Comparison of ENCODE assay signal across 4 cellular contexts in genomic region chr7:33797512-33797911, GRCh38.
DNase-seq lines count a peak whose midpoint lies in the region; ATAC-seq, FAIRE-seq and TF ChIP-seq lines count a peak whose summit lies in the region.
"Not testable (repeated sequence)": the region's sequence is repeated elsewhere in the genome, so short reads cannot be mapped to it uniquely, and the experiment has no call there.

No MANE protein-coding gene starts in this region.

- H2BK120ac ChIP-seq in IMR-90 (ENCODE audit: low read depth, low read length): not testable (repeated sequence)

- not testable (repeated sequence) for H3K4me1 ChIP-seq in IMR-90 (ENCODE audit: control insufficient read depth, insufficient read depth, low read length); K562 (replicated peaks in 1 of 2; ENCODE audit: control insufficient read depth in 2 of 2, insufficient read depth in 2 of 2, low read length in 2 of 2); esophagus muscularis mucosa; HepG2 (ENCODE audit: insufficient read depth, low read length)

- CTCF ChIA-PET in IMR-90 (lab: Yijun Ruan, JAX); K562 (lab: Yijun Ruan, JAX; ENCODE audit: low intra/inter-chr PET ratio); HepG2 (lab: Yijun Ruan, JAX; ENCODE audit: low intra/inter-chr PET ratio, low total read pairs): not testable (repeated sequence)

- not testable (repeated sequence) for H2BK5ac ChIP-seq in IMR-90 (ENCODE audit: low read depth, low read length, poor library complexity, severe bottlenecking)

- not testable (repeated sequence) for BruUV-seq in IMR-90 (replicated peaks; lab: Mats Ljungman, UMichigan); K562 (replicated peaks; lab: Mats Ljungman, UMichigan); HepG2 (replicated peaks; lab: Mats Ljungman, UMichigan)

- H2AFZ ChIP-seq in IMR-90 (replicated peaks; ENCODE audit: low read length, poor library complexity); K562 (ENCODE audit: low read depth, low read length); HepG2 (ENCODE audit: low read length): not testable (repeated sequence)

- 100% methylated on average over 2 of the region's 6 CpGs; no CpG with 5 or more reads in 1 of the 2 experiments for WGBS in IMR-90 (ENCODE audit: extremely low coverage in 2 of 2, insufficient read length in 1 of 2), 2 experiments
- 0% methylated on average over 6 of the region's 6 CpGs for WGBS in K562 (ENCODE audit: insufficient coverage, low coverage, missing lambda C conversion rate)
- WGBS in esophagus muscularis mucosa: 99% methylated on average over 6 of the region's 6 CpGs
- WGBS in HepG2 (ENCODE audit: low lambda C conversion rate): 57% methylated on average over 6 of the region's 6 CpGs

- not testable (repeated sequence) for FAIRE-seq in K562 (lab: Jason Lieb, UNC); HepG2 (lab: Jason Lieb, UNC)

- TF ChIP-seq CTCF in IMR-90 (conservative IDR thresholded peaks at IDR 0.05; ENCODE audit: low read depth, low read length); K562 (IDR thresholded peaks at IDR 0.05 in 2 of 3, conservative IDR thresholded peaks at IDR 0.05 in 1 of 3; ENCODE audit: insufficient read depth in 2 of 3, low read depth in 1 of 3, low read length in 3 of 3); esophagus muscularis mucosa (IDR thresholded peaks at IDR 0.05); HepG2 (CRISPR knock-in tag; IDR thresholded peaks at IDR 0.05): not testable (repeated sequence)

- H2AK5ac ChIP-seq in IMR-90 (ENCODE audit: low read depth, low read length): not testable (repeated sequence)

- H3K79me2 ChIP-seq in K562 (ENCODE audit: control insufficient read depth, insufficient read depth, low read length); HepG2 (ENCODE audit: insufficient read depth, low read length): not testable (repeated sequence)

- H3K79me1 ChIP-seq in IMR-90 (ENCODE audit: low read depth in 1 of 2, low read length in 2 of 2): not testable (repeated sequence)

- H4K5ac ChIP-seq in IMR-90 (ENCODE audit: low read depth, low read length): not testable (repeated sequence)

- H2AK9ac ChIP-seq in IMR-90 (replicated peaks; ENCODE audit: low read depth, low read length, poor library complexity): not testable (repeated sequence)

- H4K91ac ChIP-seq in IMR-90 (ENCODE audit: insufficient read depth, low read depth, low read length): not testable (repeated sequence)

- H3K56ac ChIP-seq in IMR-90 (ENCODE audit: extremely low read depth, insufficient read depth, low read length): not testable (repeated sequence)

- dilution Hi-C loops in IMR-90 (cut with HindIII; ENCODE audit: low sequenced_read_pairs, unreplicated experiment): not testable (repeated sequence)

- not testable (repeated sequence) for H2BK20ac ChIP-seq in IMR-90 (ENCODE audit: low read depth, low read length)

- intact Hi-C loops in IMR-90 (cut with micrococcal nuclease); K562 (cut with micrococcal nuclease); esophagus muscularis mucosa (cut with DNase I); HepG2 (cut with micrococcal nuclease; ENCODE audit: unreplicated experiment): not testable (repeated sequence)

- H4K20me1 ChIP-seq in IMR-90 (ENCODE audit: insufficient read depth, low read length); K562 (replicated peaks; ENCODE audit: control insufficient read depth, insufficient read depth, low read length); HepG2 (ENCODE audit: insufficient read depth, low read length): not testable (repeated sequence)

- H4K8ac ChIP-seq in IMR-90 (ENCODE audit: low read depth in 2 of 2, low read length in 2 of 2): not testable (repeated sequence)

- H3K14ac ChIP-seq in IMR-90 (replicated peaks; ENCODE audit: low read depth, low read length): not testable (repeated sequence)

- not testable (repeated sequence) for H3K23ac ChIP-seq in IMR-90 (ENCODE audit: low read depth, low read length)

- not testable (repeated sequence) for TF ChIP-seq POLR2A in IMR-90 (IDR thresholded peaks at IDR 0.05; ENCODE audit: low read depth, low read length); K562 (conservative IDR thresholded peaks at IDR 0.05); esophagus muscularis mucosa (IDR thresholded peaks at IDR 0.05; ENCODE audit: low read depth); HepG2 (IDR thresholded peaks at IDR 0.05; ENCODE audit: insufficient read depth in 1 of 2, low read depth in 2 of 2, low read length in 2 of 2)

- H3K36me3 ChIP-seq in IMR-90 (ENCODE audit: control insufficient read depth, insufficient read depth, low read length); K562 (ENCODE audit: control insufficient read depth, insufficient read depth, low read length); esophagus muscularis mucosa; HepG2 (replicated peaks in 1 of 2; ENCODE audit: control insufficient read depth in 1 of 2, insufficient read depth in 2 of 2, low read length in 2 of 2): not testable (repeated sequence)

- H3K4ac ChIP-seq in IMR-90 (ENCODE audit: low read depth, low read length): not testable (repeated sequence)

- not testable (repeated sequence) for H3K18ac ChIP-seq in IMR-90 (ENCODE audit: low read depth, low read length)

- TF ChIP-seq EP300 in K562 (IDR thresholded peaks at IDR 0.05; ENCODE audit: low read length); esophagus muscularis mucosa (IDR thresholded peaks at IDR 0.05); HepG2 (IDR thresholded peaks at IDR 0.05; ENCODE audit: low read depth in 2 of 2, low read length in 2 of 2); HepG2 (CRISPR knock-in tag; IDR thresholded peaks at IDR 0.05; ENCODE audit: borderline replicate concordance): not testable (repeated sequence)

- H3K4me2 ChIP-seq in IMR-90 (ENCODE audit: low read depth, low read length); K562 (ENCODE audit: insufficient read depth, low read length); HepG2 (ENCODE audit: low read depth, low read length): not testable (repeated sequence)

- not testable (repeated sequence) for H3K9me1 ChIP-seq in IMR-90 (ENCODE audit: insufficient read depth, low read length); K562 (ENCODE audit: control insufficient read depth, insufficient read depth, low read length)

- H3K9me3 ChIP-seq in IMR-90 (ENCODE audit: control insufficient read depth, insufficient read depth, low read length); K562 (replicated peaks; ENCODE audit: control insufficient read depth, insufficient read depth, low read depth, low read length); esophagus muscularis mucosa; HepG2 (ENCODE audit: low read length): not testable (repeated sequence)

- H3K27me3 ChIP-seq in IMR-90 (ENCODE audit: control insufficient read depth, insufficient read depth, low read length); K562 (ENCODE audit: control insufficient read depth in 2 of 2, insufficient read depth in 2 of 2, low read length in 2 of 2); esophagus muscularis mucosa; HepG2 (ENCODE audit: control insufficient read depth in 1 of 2, insufficient read depth in 2 of 2, low read length in 2 of 2): not testable (repeated sequence)

- not testable (repeated sequence) for H3K27ac ChIP-seq in IMR-90 (ENCODE audit: insufficient read depth, low read length); K562 (ENCODE audit: extremely low read depth, low read depth, low read length); esophagus muscularis mucosa (replicated peaks in 1 of 4); HepG2 (ENCODE audit: extremely low read length, insufficient read depth, low read length)

- not testable (repeated sequence) for ATAC-seq in IMR-90 (ENCODE audit: low read depth); K562; HepG2

- H3K4me3 ChIP-seq in IMR-90 (ENCODE audit: insufficient read depth, low read depth, low read length); K562; esophagus muscularis mucosa; HepG2 (replicated peaks in 1 of 3; ENCODE audit: insufficient read depth in 1 of 3, low read depth in 2 of 3, low read length in 3 of 3): not testable (repeated sequence)

- not testable (repeated sequence) for TF ChIP-seq RAD21 in IMR-90 (IDR thresholded peaks at IDR 0.05; ENCODE audit: low read length); K562 (CRISPR knock-in tag; conservative IDR thresholded peaks at IDR 0.05 in 1 of 2, IDR thresholded peaks at IDR 0.05 in 1 of 2); HepG2 (CRISPR knock-in tag; IDR thresholded peaks at IDR 0.05)

- in situ Hi-C loops in IMR-90 (cut with MboI; ENCODE audit: low sequenced_read_pairs); K562 (cut with MboI); HepG2 (cut with HindIII; ENCODE audit: extremely low pct_ligation_motif_present, low pct_unique_long_range_greater_than_20kb): not testable (repeated sequence)

- POLR2A ChIA-PET in IMR-90 (lab: Charles Lee; ENCODE audit: unreplicated experiment); K562 (lab: Yijun Ruan, JAX); HepG2 (lab: Yijun Ruan, JAX): not testable (repeated sequence)

- not testable (repeated sequence) for H3K9ac ChIP-seq in IMR-90 (ENCODE audit: low read depth, low read length); K562 (ENCODE audit: insufficient read depth in 1 of 2, low read depth in 2 of 2, low read length in 2 of 2); HepG2 (ENCODE audit: insufficient read depth, low read depth, low read length)

- not testable (repeated sequence) for H2BK15ac ChIP-seq in IMR-90 (ENCODE audit: low read depth, low read length)

- DNase-seq in IMR-90; K562 (ENCODE audit: extremely low read depth in 1 of 4, low spot score in 3 of 4); HepG2 (ENCODE audit: low spot score): not testable (repeated sequence)
- peak; percentile 39 for DNase-seq in esophagus muscularis mucosa (ENCODE audit: extremely low spot score)
